In genomic region chr15:101647251-101647650, GRCh38 we compare ENCODE assay signal across 2 cellular contexts.
TF ChIP-seq lines count a peak whose summit lies in the region.

No MANE protein-coding gene starts in this region.

TF ChIP-seq in SK-N-SH, 30 proteins besides CTCF, POLR2A, EP300 and RAD21 (continued from another document):
- TF ChIP-seq ZBTB33 (IDR thresholded peaks at IDR 0.05; ENCODE audit: borderline replicate concordance, low read depth) (no peak), NRF1 (IDR thresholded peaks at IDR 0.05; ENCODE audit: low read depth, low read length) (no peak), TEAD4 (IDR thresholded peaks at IDR 0.05; ENCODE audit: borderline replicate concordance, insufficient read depth) (no peak), USF1 (IDR thresholded peaks at IDR 0.05; ENCODE audit: borderline replicate concordance, low read depth) (no peak), MXI1 (IDR thresholded peaks at IDR 0.05; ENCODE audit: low read depth, low read length) (no peak), MAX (IDR thresholded peaks at IDR 0.05; ENCODE audit: low read depth) (no peak)
TF ChIP-seq in SK-N-SH: peak in this region for 0.

TF ChIP-seq in SK-N-SH treated with all-trans-retinoic acid at 6 μM for 48 hours, 23 proteins besides CTCF, POLR2A, EP300 and RAD21 (continued from another document):
- TF ChIP-seq ZNF8 (CRISPR knock-in tag; IDR thresholded peaks at IDR 0.05) (no peak), ZFP3 (CRISPR knock-in tag; IDR thresholded peaks at IDR 0.05) (no peak), ZFP30 (CRISPR knock-in tag; IDR thresholded peaks at IDR 0.05) (no peak), TSHZ2 (CRISPR knock-in tag; IDR thresholded peaks at IDR 0.05) (no peak), ZNF565 (CRISPR knock-in tag; conservative IDR thresholded peaks at IDR 0.05; ENCODE audit: low read depth) (no peak), PPARA (CRISPR knock-in tag; IDR thresholded peaks at IDR 0.05; ENCODE audit: borderline replicate concordance) (no peak), ISL1 (CRISPR knock-in tag; IDR thresholded peaks at IDR 0.05) (no peak)
TF ChIP-seq in SK-N-SH treated with all-trans-retinoic acid at 6 μM for 48 hours: peak in this region for 0.
